ENCODE assay signal across 12 cellular contexts in genomic region chr18:46485675-46486200, GRCh38.
"Had no signal": no experiment of that assay in that cellular context is flagged by ENCODE, and none has a peak within 500 bp of the region (broad histone marks: within the 10 kb centered on the region; RNA-seq: fewer than 3 reads in every experiment).

No MANE protein-coding gene starts in this region.

- H3K4me3 ChIP-seq: colonic mucosa, stomach, tibial artery, uterus had no signal

- FAIRE-seq: astrocyte had no signal

- H3K27ac ChIP-seq: colonic mucosa, stomach, tibial artery, uterus had no signal

- H3K9me3 Mint-ChIP-seq: activated CD4-positive, alpha-beta T cell treated with anti-CD3 and anti-CD28 coated beads, Interleukin-2, amount 10 ng/mL, durations not matched to agents 24 days and 14 days had no signal

- H3K36me3 Mint-ChIP-seq: WTC11 had no signal

- H3K4me3 Mint-ChIP-seq: activated CD4-positive, alpha-beta T cell treated with anti-CD3 and anti-CD28 coated beads, Interleukin-2, amount 10 ng/mL, durations not matched to agents 24 days and 14 days had no signal

- H3K4me1 ChIP-seq: colonic mucosa, stomach, tibial artery, uterus had no signal

- H3K9me3 ChIP-seq: colonic mucosa, uterus had no signal

- H3K36me3 ChIP-seq: colonic mucosa, stomach, tibial artery, uterus had no signal

- DNase-seq: activated CD4-positive, alpha-beta T cell treated with anti-CD3 and anti-CD28 coated beads, Interleukin-2, amount 10 ng/mL, durations not matched to agents 24 days and 14 days; activated CD8-positive, alpha-beta memory T cell treated with anti-CD3 and anti-CD28 coated beads for 24 hours; activated naive CD4-positive, alpha-beta T cell treated with Interleukin-2 at 50 U/mL for 16 hours; colonic mucosa; retina; stimulated activated CD4-positive, alpha-beta T cell treated with anti-CD3 and anti-CD28 coated beads, Interleukin-15, amount 100 ng/mL, for 24 hours; stimulated activated CD4-positive, alpha-beta T cell treated with anti-CD3 and anti-CD28 coated beads, Interleukin-4, amount 100 ng/mL, for 24 hours; stomach; tibial artery; uterus had no signal

- H3K27ac Mint-ChIP-seq: activated CD4-positive, alpha-beta T cell treated with anti-CD3 and anti-CD28 coated beads, Interleukin-2, amount 10 ng/mL, durations not matched to agents 24 days and 14 days; WTC11 had no signal

- H3K27me3 ChIP-seq: colonic mucosa, uterus had no signal

- H3K4me1 Mint-ChIP-seq: activated CD4-positive, alpha-beta T cell treated with anti-CD3 and anti-CD28 coated beads, Interleukin-2, amount 10 ng/mL, durations not matched to agents 24 days and 14 days had no signal
